In the genomic region with DNA sequence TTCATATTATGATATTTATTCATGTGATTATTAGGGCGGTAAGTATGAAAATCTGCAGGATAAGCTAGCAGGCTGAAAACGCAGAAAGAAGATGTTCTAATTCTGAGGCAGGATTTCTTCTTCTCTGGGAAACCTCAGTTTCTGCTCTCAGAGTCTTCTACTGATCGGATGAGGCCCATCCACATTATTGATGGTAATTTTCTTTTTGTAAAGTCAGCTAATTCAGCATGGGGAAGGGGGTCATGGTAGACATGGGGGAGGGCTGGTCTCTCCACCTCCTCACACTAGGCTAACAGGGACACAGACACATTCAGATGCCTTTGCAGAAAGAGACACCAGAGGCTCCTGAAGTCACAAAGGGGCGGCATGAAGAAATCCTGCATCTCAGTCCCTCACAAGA, we compare ENCODE assay signal across 25 cellular contexts. TPM values are rescaled to one million over a fixed set of nuclear protein-coding genes. Genes with fewer than 3 reads are reported as not detected.
DNase-seq lines count a peak whose midpoint lies in the region; ATAC-seq, FAIRE-seq and TF ChIP-seq lines count a peak whose summit lies in the region.
"Had no signal": no experiment of that assay in that cellular context is flagged by ENCODE, and none has a peak within 500 bp of the region (broad histone marks: within the 10 kb centered on the region; RNA-seq: fewer than 3 reads in every experiment).

No MANE protein-coding gene starts in this region.

- CTCF ChIA-PET in A549 (lab: Yijun Ruan, JAX) (interaction anchor here (0.9 to 2.1 kb wide), 7 partner anchors 15 to 244 kb away, joined by 3 to 9 read pairs (median 4); no protein-coding TSS in a partner anchor), HEK293 (lab: Yijun Ruan, JAX) (interaction anchor here (0.5 to 4.2 kb wide), 8 partner anchors 9 to 234 kb away, joined by 3 to 37 read pairs (median 4); partner anchors contain the start of gene MICA), K562 (lab: Yijun Ruan, JAX; ENCODE audit: low intra/inter-chr PET ratio) (no interaction called here)

- TF ChIP-seq POLR2A in A549 (IDR thresholded peaks at IDR 0.05; ENCODE audit: low read length) (no peak), K562 (conservative IDR thresholded peaks at IDR 0.05) (no peak)

- intact Hi-C loops in K562 (cut with micrococcal nuclease) = no loop called here

- H2AFZ ChIP-seq in K562 (ENCODE audit: low read depth, low read length) = no peak overlapping the region

- DNase-seq in A549 (ENCODE audit: low read depth in 1 of 2, low spot score in 1 of 2) (no peak), K562 (ENCODE audit: extremely low read depth in 1 of 4, low spot score in 3 of 4) (no peak), ACHN (no peak), NCI-H774 (lab: John Stamatoyannopoulos, UW) (no peak)
- DNase-seq: 8988T; BE2C; C1 segment of cervical spinal cord; CD4-positive, alpha-beta memory T cell; CD4-positive, CD25-positive, alpha-beta regulatory T cell; CD8-positive, alpha-beta memory T cell; COR-L47; DMS 273 treated with DMSO at 0.1 percent for 48 hours; DMS153; DMS53; DMS79; DND-41; EL; GDM1 had no signal

- BruUV-seq in K562 (replicated peaks; lab: Mats Ljungman, UMichigan) = no TSS peak

- POLR2A ChIA-PET in A549 (lab: Yijun Ruan, JAX) = no interaction called here
- POLR2A ChIA-PET in HEK293 (lab: Yijun Ruan, JAX) = no interaction called here
- POLR2A ChIA-PET in K562 (lab: Yijun Ruan, JAX) = interaction anchor here (0.6 to 1.6 kb wide), 2 partner anchors 18 to 216 kb away, joined by 3 read pairs; no protein-coding TSS in a partner anchor

- H3K27ac ChIP-seq in A549 (no peak overlapping the region), HEK293 (ENCODE audit: extremely low read depth, low read depth, low read length) (no peak overlapping the region), K562 (ENCODE audit: extremely low read depth, low read depth, low read length) (no peak overlapping the region)
- H3K27ac ChIP-seq: BLaER1 had no signal

- H4K20me1 ChIP-seq in K562 (replicated peaks; ENCODE audit: control insufficient read depth, insufficient read depth, low read length) = no peaks in the 10 kb centered on the region
- H4K20me1 ChIP-seq: BLaER1 had no signal

- WGBS in A549 (ENCODE audit: missing lambda C conversion rate) = 17% methylated on average over 3 of the region's 4 CpGs
- 0% methylated on average over 3 of the region's 4 CpGs for WGBS in K562 (ENCODE audit: insufficient coverage, low coverage, missing lambda C conversion rate)

- H3K9me1 ChIP-seq in K562 (ENCODE audit: control insufficient read depth, insufficient read depth, low read length) = no peaks in the 10 kb centered on the region

- no peak for ATAC-seq in A549
- no peak for ATAC-seq in K562
- no peak for ATAC-seq in HG02623 (IDR thresholded peaks at IDR 0.05; ENCODE audit: unreplicated experiment)
- ATAC-seq: GM12878 had no signal

- no peaks in the 10 kb centered on the region for H3K79me2 ChIP-seq in K562 (ENCODE audit: control insufficient read depth, insufficient read depth, low read length)

- H3K4me2 ChIP-seq in A549 = no peak overlapping the region
- H3K4me2 ChIP-seq in K562 (ENCODE audit: insufficient read depth, low read length) = no peak overlapping the region
- H3K4me2 ChIP-seq: BLaER1 had no signal

- FAIRE-seq in A549 (lab: Jason Lieb, UNC) (no peak), K562 (lab: Jason Lieb, UNC) (no peak)
- FAIRE-seq: A204.1, GM12878, GM12892, GM18507 had no signal

- TF ChIP-seq EP300 in A549 (IDR thresholded peaks at IDR 0.05) = no peak
- TF ChIP-seq EP300 in K562 (IDR thresholded peaks at IDR 0.05; ENCODE audit: low read length) = no peak

- no peak for TF ChIP-seq CTCF in A549 (IDR thresholded peaks at IDR 0.05)
- no peak for TF ChIP-seq CTCF in HEK293 (tag by site-specific recombination; IDR thresholded peaks at IDR 0.05)
- no peak for TF ChIP-seq CTCF in K562 (IDR thresholded peaks at IDR 0.05 in 2 of 3, conservative IDR thresholded peaks at IDR 0.05 in 1 of 3; ENCODE audit: insufficient read depth in 2 of 3, low read depth in 1 of 3, low read length in 3 of 3)

- peaks cover 43 to 75% of the 10 kb centered on the region in 2 experiments for H3K27me3 ChIP-seq in K562 (ENCODE audit: control insufficient read depth in 2 of 2, insufficient read depth in 2 of 2, low read length in 2 of 2)
- H3K27me3 ChIP-seq: BLaER1 had no signal

- no peak for TF ChIP-seq RAD21 in A549 (conservative IDR thresholded peaks at IDR 0.05 in 1 of 2, IDR thresholded peaks at IDR 0.05 in 1 of 2)
- no peak for TF ChIP-seq RAD21 in K562 (CRISPR knock-in tag; conservative IDR thresholded peaks at IDR 0.05 in 1 of 2, IDR thresholded peaks at IDR 0.05 in 1 of 2)

- in situ Hi-C loops in K562 (cut with MboI) (no loop called here), ACHN (cut with HindIII; ENCODE audit: low pct_ligation_motif_present, low pct_unique_long_range_greater_than_20kb, low sequenced_read_pairs) (no loop called here)

- H3K4me3 ChIP-seq in A549 = no peak overlapping the region
- no peak overlapping the region for H3K4me3 ChIP-seq in HEK293 (ENCODE audit: low read depth, low read length)
- H3K4me3 ChIP-seq in K562 = no peak overlapping the region
- H3K4me3 ChIP-seq: BLaER1, GM12878 had no signal

- no peak overlapping the region for H3K9ac ChIP-seq in K562 (ENCODE audit: insufficient read depth in 1 of 2, low read depth in 2 of 2, low read length in 2 of 2)
- H3K9ac ChIP-seq: BLaER1 had no signal

- H3K36me3 ChIP-seq in HEK293 (ENCODE audit: control insufficient read depth in 2 of 2, insufficient read depth in 1 of 2, low read length in 2 of 2) (no peaks in the 10 kb centered on the region), K562 (ENCODE audit: control insufficient read depth, insufficient read depth, low read length) (no peaks in the 10 kb centered on the region)
- H3K36me3 ChIP-seq: BE2C, BLaER1 had no signal

- H3K9me3 ChIP-seq in A549 (no peaks in the 10 kb centered on the region), HEK293 (ENCODE audit: control insufficient read depth, insufficient read depth, low read depth, low read length) (no peaks in the 10 kb centered on the region), K562 (replicated peaks; ENCODE audit: control insufficient read depth, insufficient read depth, low read depth, low read length) (no peaks in the 10 kb centered on the region)
- H3K9me3 ChIP-seq: BE2C, BLaER1 had no signal

- H3K4me1 ChIP-seq in A549 = 0 out of 3 replicates have a peak, but pooled peaks cover 3% of the 10 kb centered on the region
- H3K4me1 ChIP-seq in HEK293 (ENCODE audit: control insufficient read depth, insufficient read depth, low read length) = no peaks in the 10 kb centered on the region
- no peaks in the 10 kb centered on the region for H3K4me1 ChIP-seq in K562 (replicated peaks in 1 of 2; ENCODE audit: control insufficient read depth in 2 of 2, insufficient read depth in 2 of 2, low read length in 2 of 2)
- H3K4me1 ChIP-seq: BE2C had no signal

RNA-seq across cellular contexts. Expression of gene MICA, which starts 21.7 kb away (rescaled TPM):
- 20.5 and 22.7 TPM in 2 replicates for polyA plus RNA-seq in A549 (2011; rRNA removed)
- 23.5 and 23.7 TPM in 2 replicates for polyA plus RNA-seq in A549 (2012; cell fraction: cytosol; rRNA removed)
- polyA plus RNA-seq in A549 (2012; cell fraction: nucleus; rRNA removed) = 27.0 and 27.4 TPM in 2 replicates
- polyA plus RNA-seq in A549 (2017; fragmentation: RNase III; extraction: RNeasy Plus Mini Kit Qiagen cat#74134 plus additional on column Dnase treatment) = 18.6 to 22.8 TPM (median 20.1 TPM) in 3 replicates
- polyA minus RNA-seq in A549 (2011; rRNA and poly(A)+ RNA removed) = 23.2 and 25.2 TPM in 2 replicates
- total RNA-seq in K562 (2011; cell fraction: chromatin; rRNA removed; ENCODE audit: low replicate concordance) = 35.0 and 75.6 TPM in 2 replicates
- total RNA-seq in K562 (2011; cell fraction: nucleolus; rRNA removed) = 77.2 and 77.4 TPM in 2 replicates
- 59.2 and 67.5 TPM in 2 replicates for total RNA-seq in K562 (2011; cell fraction: nucleoplasm; rRNA removed)
- 22.0 and 25.4 TPM in 2 replicates for total RNA-seq in K562 (2014; rRNA removed)
- total RNA-seq in K562 (2014; rRNA removed; fragmentation: Illumina TruSeq; extraction: Trizol) = 13.6 and 16.1 TPM in 2 replicates
- total RNA-seq in K562 (2015; rRNA removed; fragmentation: Illumina TruSeq; extraction: Trizol) = 16.1 and 16.7 TPM in 2 replicates
- 11.4 and 11.8 TPM in 2 replicates for total RNA-seq in K562 (2021)
- 24.6 and 32.7 TPM in 2 replicates for polyA plus RNA-seq in K562 (2011; rRNA removed)
- polyA plus RNA-seq in K562 (2011; cell fraction: cytosol; rRNA removed) = 27.7 and 40.0 TPM in 2 replicates
- polyA plus RNA-seq in K562 (2011; cell fraction: nucleus; rRNA removed) = 50.2 and 51.7 TPM in 2 replicates
- polyA plus RNA-seq in K562 (2012) = 14.4 and 20.5 TPM in 2 replicates
- polyA plus RNA-seq in K562 (2014; fragmentation: Illumina TruSeq; extraction: Trizol) = 19.5 and 19.6 TPM in 2 replicates
- polyA plus RNA-seq in K562 (2014; fragmentation: Nextera tagmentation; extraction: Ambion mirVana) = 10 to 100 TPM; 13.5 to 18.0 TPM
- 15.3 and 20.2 TPM in 2 replicates for polyA plus RNA-seq in K562 (2014; rRNA removed)
- polyA minus RNA-seq in K562 (2011; rRNA and poly(A)+ RNA removed) = 26.3 and 28.2 TPM in 2 replicates
- polyA minus RNA-seq in K562 (2011; cell fraction: cytosol; rRNA and poly(A)+ RNA removed) = 12.5 and 16.1 TPM in 2 replicates
- polyA minus RNA-seq in K562 (2011; cell fraction: nucleus; rRNA and poly(A)+ RNA removed) = 8.2 and 14.7 TPM in 2 replicates

RNA-seq across cellular contexts. Expression of gene HLA-B, which starts 24.7 kb away (rescaled TPM):
- 9.4 and 9.7 TPM in 2 replicates for polyA plus RNA-seq in A549 (2011; rRNA removed)
- polyA plus RNA-seq in A549 (2012; cell fraction: cytosol; rRNA removed) = 4.1 and 11.8 TPM in 2 replicates
- 10.7 and 13.5 TPM in 2 replicates for polyA plus RNA-seq in A549 (2012; cell fraction: nucleus; rRNA removed)
- 9.0 to 10.0 TPM (median 9.9 TPM) in 3 replicates for polyA plus RNA-seq in A549 (2017; fragmentation: RNase III; extraction: RNeasy Plus Mini Kit Qiagen cat#74134 plus additional on column Dnase treatment)
- polyA minus RNA-seq in A549 (2011; rRNA and poly(A)+ RNA removed) = 6.3 and 11.7 TPM in 2 replicates
- total RNA-seq in K562 (2011; cell fraction: chromatin; rRNA removed; ENCODE audit: low replicate concordance) = 1.2 TPM in 1 of 2 replicates, not detected in the other
- total RNA-seq in K562 (2011; cell fraction: nucleolus; rRNA removed) = 4.2 and 5.5 TPM in 2 replicates
- total RNA-seq in K562 (2011; cell fraction: nucleoplasm; rRNA removed) = 0.59 and 0.69 TPM in 2 replicates
- 0.24 and 0.41 TPM in 2 replicates for total RNA-seq in K562 (2014; rRNA removed)
- total RNA-seq in K562 (2014; rRNA removed; fragmentation: Illumina TruSeq; extraction: Trizol) = not detected in 2 replicates
- total RNA-seq in K562 (2015; rRNA removed; fragmentation: Illumina TruSeq; extraction: Trizol) = 0.65 and 1.4 TPM in 2 replicates
- total RNA-seq in K562 (2021) = 9.7 and 11.5 TPM in 2 replicates
- polyA plus RNA-seq in K562 (2011; rRNA removed) = 0.31 and 0.98 TPM in 2 replicates
- 0.15 and 0.46 TPM in 2 replicates for polyA plus RNA-seq in K562 (2011; cell fraction: cytosol; rRNA removed)
- polyA plus RNA-seq in K562 (2011; cell fraction: nucleus; rRNA removed) = 0.21 and 2.2 TPM in 2 replicates
- 0.92 and 2.4 TPM in 2 replicates for polyA plus RNA-seq in K562 (2012)
- 0.55 TPM in 1 of 2 replicates, not detected in the other for polyA plus RNA-seq in K562 (2014; fragmentation: Illumina TruSeq; extraction: Trizol)
- polyA plus RNA-seq in K562 (2014; fragmentation: Nextera tagmentation; extraction: Ambion mirVana) = under 1 TPM; 0.07 to 0.66 TPM
- polyA plus RNA-seq in K562 (2014; rRNA removed) = 0.49 and 1.7 TPM in 2 replicates
- polyA minus RNA-seq in K562 (2011; rRNA and poly(A)+ RNA removed) = not detected in 2 replicates
- 2.4 and 4.1 TPM in 2 replicates for polyA minus RNA-seq in K562 (2011; cell fraction: cytosol; rRNA and poly(A)+ RNA removed)
- polyA minus RNA-seq in K562 (2011; cell fraction: nucleus; rRNA and poly(A)+ RNA removed) = 0.54 and 0.56 TPM in 2 replicates
